Comparison of ENCODE assay signal across 29 cellular contexts in the genomic region with DNA sequence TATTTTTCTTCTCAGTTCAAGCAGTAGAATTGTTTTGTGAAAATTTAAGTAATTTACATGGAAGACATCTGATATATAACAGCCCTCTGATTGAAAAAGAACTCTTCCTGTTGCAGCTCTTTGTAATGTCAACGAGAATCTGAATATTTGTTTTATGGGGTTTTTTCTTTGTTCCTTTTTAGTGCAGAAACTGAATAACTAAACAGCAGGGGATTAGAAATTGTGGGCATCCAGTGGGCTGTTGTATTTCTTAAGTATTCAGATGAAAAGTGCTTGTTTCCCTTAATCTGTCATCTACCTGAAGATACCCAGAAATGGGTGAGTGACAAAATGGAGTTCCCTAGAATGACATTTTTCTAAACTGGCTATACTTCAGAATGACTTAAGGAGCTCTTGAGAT. TPM values are rescaled to one million over a fixed set of nuclear protein-coding genes. Genes with fewer than 3 reads are reported as not detected.
DNase-seq lines count a peak whose midpoint lies in the region; ATAC-seq and TF ChIP-seq lines count a peak whose summit lies in the region.
"Had no signal": no experiment of that assay in that cellular context is flagged by ENCODE, and none has a peak within 500 bp of the region (broad histone marks: within the 10 kb centered on the region; RNA-seq: fewer than 3 reads in every experiment).

No MANE protein-coding gene starts in this region.

- no peaks in the 10 kb centered on the region for H3K9me3 ChIP-seq in HUES48 (ENCODE audit: control insufficient read depth, insufficient read depth, low read length)
- H3K9me3 ChIP-seq in breast epithelium: peaks cover 0 to 3% of the 10 kb centered on the region in 2 donors
- H3K9me3 ChIP-seq: BE2C, HAP-1, SK-N-SH had no signal

- no peaks in the 10 kb centered on the region for H3K9me3 Mint-ChIP-seq in mesothelial cell of epicardium
- no peaks in the 10 kb centered on the region for H3K9me3 Mint-ChIP-seq in activated naive CD8-positive, alpha-beta T cell treated with anti-CD3 and anti-CD28 coated beads, Interleukin-2, amount 50 U/mL, for 24 hours
- H3K9me3 Mint-ChIP-seq: CD8-positive, alpha-beta memory T cell; GM23338; HFFc6 had no signal

- H3K4me1 ChIP-seq in HUES48 (ENCODE audit: control insufficient read depth, insufficient read depth, low read length) (peaks cover 20% of the 10 kb centered on the region), breast epithelium (no peaks in the 10 kb centered on the region)
- H3K4me1 ChIP-seq: BE2C had no signal

- no peak overlapping the region for H3K9ac ChIP-seq in HUES48 (ENCODE audit: low read depth, low read length)
- H3K9ac ChIP-seq: KMS-11, SK-N-SH had no signal

- H3K27ac ChIP-seq in HUES48 (ENCODE audit: low read depth, low read length): peak overlapping the region; percentile 12
- peak overlapping the region; percentile 26 to 33 for H3K27ac ChIP-seq in breast epithelium
- H3K27ac ChIP-seq: 22Rv1, KMS-11 had no signal

- intact Hi-C loops in breast epithelium (cut with DNase I; ENCODE audit: low total_unique reads): no loop called here

- peaks cover 6% of the 10 kb centered on the region for H3K36me3 Mint-ChIP-seq in mesothelial cell of epicardium
- peaks cover under 1% of the 10 kb centered on the region for H3K36me3 Mint-ChIP-seq in activated naive CD8-positive, alpha-beta T cell treated with anti-CD3 and anti-CD28 coated beads, Interleukin-2, amount 50 U/mL, for 24 hours (ENCODE audit: low read depth)
- H3K36me3 Mint-ChIP-seq: CD8-positive, alpha-beta memory T cell had no signal

- H3K36me3 ChIP-seq in HUES48 (ENCODE audit: control insufficient read depth, insufficient read depth, low read length): no peaks in the 10 kb centered on the region
- no peaks in the 10 kb centered on the region for H3K36me3 ChIP-seq in breast epithelium
- H3K36me3 ChIP-seq: BE2C, HAP-1 had no signal

- H3K4me1 Mint-ChIP-seq in mesothelial cell of epicardium: peaks cover 36% of the 10 kb centered on the region
- peaks cover 22% of the 10 kb centered on the region for H3K4me1 Mint-ChIP-seq in activated naive CD8-positive, alpha-beta T cell treated with anti-CD3 and anti-CD28 coated beads, Interleukin-2, amount 50 U/mL, for 24 hours

- DNase-seq in DMS53 (lab: John Stamatoyannopoulos, UW) (peak; percentile 13), DMS53 treated with DMSO at 0.1 percent for 48 hours (lab: John Stamatoyannopoulos, UW; ENCODE audit: unreplicated experiment) (no peak), breast epithelium (ENCODE audit: low spot score in 2 of 2) (no peak), mesothelial cell of epicardium (ENCODE audit: low spot score in 2 of 2, unreplicated experiment in 2 of 2) (no peak), NCI-H2107 treated with DMSO at 0.1 percent for 48 hours (lab: John Stamatoyannopoulos, UW; ENCODE audit: unreplicated experiment) (no peak)
- DNase-seq in activated naive CD8-positive, alpha-beta T cell treated with anti-CD3 and anti-CD28 coated beads, Interleukin-2, amount 50 U/mL, for 24 hours: no peak
- DNase-seq: ACHN; BE2C; Calu3; CD8-positive, alpha-beta memory T cell; HFFc6; IMR-90; NCI-H1048; NCI-H1417; NCI-H1694; NCI-H2029 treated with DMSO at 0.1 percent for 48 hours; NCI-H2171 treated with DMSO at 0.1 percent for 48 hours; NCI-H524 treated with DMSO at 0.1 percent for 48 hours; NCI-H774; NK-92 treated with Interleukin-12 subunit alpha and Interleukin-12 subunit beta, amount 100 ng/mL, for 24 hours; PC-3; SK-N-SH had no signal

- ATAC-seq in GM19452 (IDR thresholded peaks at IDR 0.05; ENCODE audit: unreplicated experiment): no peak
- no peak for ATAC-seq in activated naive CD8-positive, alpha-beta T cell treated with anti-CD3 and anti-CD28 coated beads, Interleukin-2, amount 50 U/mL, for 24 hours
- ATAC-seq: GM23338, PC-3 had no signal

- H3K27me3 ChIP-seq in HUES48 (ENCODE audit: control insufficient read depth, insufficient read depth, low read length): no peaks in the 10 kb centered on the region
- no peaks in the 10 kb centered on the region for H3K27me3 ChIP-seq in breast epithelium
- H3K27me3 ChIP-seq: BE2C had no signal

- H3K27me3 Mint-ChIP-seq in mesothelial cell of epicardium (ENCODE audit: low read depth): no peaks in the 10 kb centered on the region
- H3K27me3 Mint-ChIP-seq in activated naive CD8-positive, alpha-beta T cell treated with anti-CD3 and anti-CD28 coated beads, Interleukin-2, amount 50 U/mL, for 24 hours: no peaks in the 10 kb centered on the region

- TF ChIP-seq CTCF in breast epithelium (IDR thresholded peaks at IDR 0.05) (no peak), mesothelial cell of epicardium (IDR thresholded peaks at IDR 0.05; ENCODE audit: unreplicated experiment) (no peak)

- H3K4me3 ChIP-seq in HUES48 (ENCODE audit: low read depth, low read length) (no peak overlapping the region), breast epithelium (no peak overlapping the region)
- H3K4me3 ChIP-seq: GM23338, HAP-1 had no signal

- H3K4me3 Mint-ChIP-seq in mesothelial cell of epicardium: no peak overlapping the region
- no peak overlapping the region for H3K4me3 Mint-ChIP-seq in activated naive CD8-positive, alpha-beta T cell treated with anti-CD3 and anti-CD28 coated beads, Interleukin-2, amount 50 U/mL, for 24 hours
- H3K4me3 Mint-ChIP-seq: CD14-positive monocyte; CD8-positive, alpha-beta memory T cell; GM23338; HFFc6 had no signal

- no peak for TF ChIP-seq POLR2A in breast epithelium (IDR thresholded peaks at IDR 0.05)

- peak overlapping the region; percentile 41 for H3K27ac Mint-ChIP-seq in mesothelial cell of epicardium
- H3K27ac Mint-ChIP-seq in activated naive CD8-positive, alpha-beta T cell treated with anti-CD3 and anti-CD28 coated beads, Interleukin-2, amount 50 U/mL, for 24 hours: no peak overlapping the region
- H3K27ac Mint-ChIP-seq: CD14-positive monocyte, GM23338, HFFc6 had no signal

RNA-seq across cellular contexts. Expression of a gene that starts 7.4 kb away (rescaled TPM):
- total RNA-seq in breast epithelium (100 to 1,000 TPM in 1 of 3 donors, 10 to 100 TPM in 2; 28.5 to 165 (median 51.1) TPM), mesothelial cell of epicardium (59.0 to 64.7 TPM (median 62.5 TPM) in 3 replicates)
